8 cellular contexts compared by ENCODE assay signal in genomic region chr1:54335396-54336056, GRCh38.
A peak's percentile ranks its signal among the peaks of the same experiment; 100 is the strongest.
DNase-seq lines count a peak whose midpoint lies in the region; ATAC-seq, FAIRE-seq and TF ChIP-seq lines count a peak whose summit lies in the region.

No MANE protein-coding gene starts in this region.

- H3K27ac ChIP-seq in body of pancreas (peak overlapping the region in 3 of 4 donors; percentile 28 to 58 (median 55)), stomach smooth muscle (ENCODE audit: low read length) (peak overlapping the region; percentile 88), small intestine (ENCODE audit: low read depth in 1 of 2, low read length in 1 of 2) (peak overlapping the region in 1 of 2 donors; percentile 94)

- TF ChIP-seq POLR2A in body of pancreas (IDR thresholded peaks at IDR 0.05) (no peak), GM12892 (IDR thresholded peaks at IDR 0.05; ENCODE audit: low read depth, low read length) (no peak)

- H3K4me1 ChIP-seq in body of pancreas, result peaks cover 49% of the 10 kb centered on the region
- H3K4me1 ChIP-seq in stomach smooth muscle (ENCODE audit: control insufficient read depth, insufficient read depth, low read length), result peaks cover 54% of the 10 kb centered on the region
- peaks cover 0 to 8% of the 10 kb centered on the region in 2 donors for H3K4me1 ChIP-seq in small intestine (ENCODE audit: control insufficient read depth in 2 of 2, insufficient read depth in 1 of 2, low read depth in 1 of 2, low read length in 1 of 2)

- H3K36me3 ChIP-seq in body of pancreas (replicated peaks in 1 of 2; ENCODE audit: insufficient read depth in 1 of 2, low read depth in 2 of 2) (no peaks in the 10 kb centered on the region), stomach smooth muscle (ENCODE audit: control insufficient read depth in 2 of 2, insufficient read depth in 2 of 2, low read length in 2 of 2) (no peaks in the 10 kb centered on the region), small intestine (ENCODE audit: control insufficient read depth in 2 of 2, insufficient read depth in 2 of 2, low read length in 2 of 2) (peaks cover 0 to 2% of the 10 kb centered on the region in 2 donors)

- no peak overlapping the region for H3K4me3 ChIP-seq in body of pancreas
- H3K4me3 ChIP-seq in stomach smooth muscle (ENCODE audit: low read length in 2 of 2), result peak overlapping the region; percentile 54 to 68
- no peak overlapping the region for H3K4me3 ChIP-seq in small intestine (ENCODE audit: low read depth in 1 of 2, low read length in 2 of 2)

- TF ChIP-seq CTCF in body of pancreas (IDR thresholded peaks at IDR 0.05), result no peak

- no peaks in the 10 kb centered on the region for H3K27me3 ChIP-seq in body of pancreas
- no peaks in the 10 kb centered on the region for H3K27me3 ChIP-seq in stomach smooth muscle (ENCODE audit: control insufficient read depth in 1 of 2, insufficient read depth in 2 of 2, low read length in 2 of 2)
- H3K27me3 ChIP-seq in small intestine (ENCODE audit: control insufficient read depth in 2 of 2, insufficient read depth in 2 of 2, low read length in 2 of 2), result no peaks in the 10 kb centered on the region

- intact Hi-C loops in body of pancreas (cut with DNase I), result no loop called here

- DNase-seq in HTR-8/SVneo (ENCODE audit: insufficient read length, low spot score) (peak; percentile 62), body of pancreas (peak in 3 of 4 donors; percentile 48 to 57 (median 54)), islet precursor cell (peak; percentile 94), GM12892 (ENCODE audit: insufficient read length) (no peak), small intestine (no peak)

- H3K9ac ChIP-seq in stomach smooth muscle (ENCODE audit: low read length in 2 of 2), result peak overlapping the region; percentile 57 to 74

- FAIRE-seq in HTR-8/SVneo (lab: Jason Lieb, UNC) (no peak), GM12892 (lab: Jason Lieb, UNC) (no peak), small intestine (lab: Jason Lieb, UNC) (no peak)

- peak; percentile 62 for ATAC-seq in body of pancreas
- no peak for ATAC-seq in GM18907 (IDR thresholded peaks at IDR 0.05; ENCODE audit: unreplicated experiment)
- no peak for ATAC-seq in GM18868 (IDR thresholded peaks at IDR 0.05; ENCODE audit: unreplicated experiment)

- H3K9me3 ChIP-seq in body of pancreas (no peaks in the 10 kb centered on the region), stomach smooth muscle (ENCODE audit: control insufficient read depth in 2 of 2, low read length in 2 of 2) (no peaks in the 10 kb centered on the region), small intestine (ENCODE audit: control insufficient read depth, low read depth) (no peaks in the 10 kb centered on the region)

- WGBS in body of pancreas, 2 donors, result 67 to 81% methylated on average over 12 to 15 of the region's 15 CpGs
- 59 to 86% (median 78%) methylated on average over 15 of the region's 15 CpGs for WGBS in small intestine, 3 donors

Comparison
In these comparisons a context has a peak if more than half of its experiments do, and no peak if none do; other contexts are left out.
1. DNase-seq: peak in HTR-8/SVneo (single experiment), body of pancreas (3 of 4) and islet precursor cell (single experiment); none in GM12892 (single experiment) and small intestine (single experiment).
2. H3K4me3 ChIP-seq: peak in stomach smooth muscle (2 of 2); none in body of pancreas (0 of 2) and small intestine (0 of 2).